1 cellular context compared by ENCODE assay signal in the genomic region with DNA sequence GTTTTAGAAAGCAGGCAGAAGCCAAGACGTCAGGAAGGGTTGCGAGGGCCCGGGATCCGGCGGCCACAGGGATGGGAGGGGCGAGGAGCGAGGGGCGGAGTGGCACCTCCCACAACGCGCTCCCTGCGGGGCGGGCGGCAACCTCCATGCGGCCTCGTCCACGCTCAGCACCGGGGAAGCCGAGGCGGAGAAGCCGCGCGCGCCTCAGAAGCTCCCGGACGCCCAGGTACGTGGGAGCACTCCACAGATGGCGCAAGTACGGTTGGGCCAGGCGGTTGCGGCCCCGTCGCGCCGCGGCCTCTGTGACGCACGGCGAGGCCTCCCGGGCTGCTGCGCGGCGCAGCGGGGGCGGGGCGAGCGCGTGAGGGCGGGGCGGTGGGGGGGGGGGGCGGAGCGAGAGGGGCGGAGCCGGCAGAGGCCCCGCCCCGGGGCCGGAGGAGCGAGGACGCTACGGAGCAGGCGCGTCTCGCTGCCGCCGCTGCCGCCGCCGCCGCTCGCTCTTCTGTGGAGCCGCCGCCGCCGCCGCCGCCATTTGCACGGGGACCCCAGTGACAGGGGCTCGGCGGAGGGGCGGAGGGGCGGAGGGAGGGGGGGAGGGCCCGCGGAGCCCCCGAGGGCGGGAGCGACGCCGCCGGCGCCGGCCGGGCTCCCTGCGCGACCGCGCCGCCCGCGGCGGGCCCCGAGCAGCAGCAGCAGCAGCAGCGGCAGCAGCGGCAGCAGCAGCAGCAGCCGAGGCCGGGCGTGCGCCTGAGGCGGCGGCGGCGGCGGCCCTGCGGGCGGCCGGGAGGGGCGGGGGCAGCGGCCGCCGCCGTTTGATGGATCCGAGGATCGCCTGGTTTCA.
A peak's percentile ranks its signal among the peaks of the same experiment; 100 is the strongest.
TF ChIP-seq lines count a peak whose summit lies in the region.

TENT4B (plus strand) TSS at position 500 of the 841 bp plus-strand sequence; CDS start at position 816, 316 bp downstream.

TF ChIP-seq in HEK293, 187 proteins besides CTCF, POLR2A, EP300 and RAD21 (continued from another document and continues in another):
- TF ChIP-seq ZNF140 (tag by site-specific recombination; IDR thresholded peaks at IDR 0.05) (no peak), ZIC2 (tag by site-specific recombination; IDR thresholded peaks at IDR 0.05) (peak; percentile 59), KLF8 (tag by site-specific recombination; IDR thresholded peaks at IDR 0.05) (peak; percentile 86), YY1 (tag by site-specific recombination; IDR thresholded peaks at IDR 0.05) (peak; percentile 67), ZNF621 (tag by site-specific recombination; IDR thresholded peaks at IDR 0.05) (no peak), SP7 (tag by site-specific recombination; IDR thresholded peaks at IDR 0.05) (peak; percentile 78), ZNF792 (tag by site-specific recombination; IDR thresholded peaks at IDR 0.05) (no peak), ZNF239 (tag by site-specific recombination; IDR thresholded peaks at IDR 0.05) (0 out of 2 replicates have a peak, but pooled peaks have one; percentile 61), ZNF121 (tag by site-specific recombination; IDR thresholded peaks at IDR 0.05) (no peak), ZNF146 (tag by site-specific recombination; IDR thresholded peaks at IDR 0.05) (no peak), ZSCAN5A (tag by site-specific recombination; IDR thresholded peaks at IDR 0.05) (peak; percentile 70; the same call in 1 of the 2 replicates), ZNF174 (tag by site-specific recombination; IDR thresholded peaks at IDR 0.05) (no peak), ZXDB (tag by site-specific recombination; IDR thresholded peaks at IDR 0.05) (peak; percentile 90), KLF7 (tag by site-specific recombination; IDR thresholded peaks at IDR 0.05; ENCODE audit: borderline replicate concordance) (peak; percentile 83; the same call in 1 of the 2 replicates), ZBTB11 (tag by site-specific recombination; conservative IDR thresholded peaks at IDR 0.05; ENCODE audit: low read depth) (0 out of 2 replicates have a peak, but pooled peaks have one; percentile 11), KLF16 (tag by site-specific recombination; IDR thresholded peaks at IDR 0.05) (peak; percentile 91), ZNF785 (tag by site-specific recombination; IDR thresholded peaks at IDR 0.05) (peak; percentile 55; the same call in 1 of the 2 replicates), ZNF629 (tag by site-specific recombination; IDR thresholded peaks at IDR 0.05) (peak; percentile 53), ZNF692 (tag by site-specific recombination; IDR thresholded peaks at IDR 0.05) (peak; percentile 72; the same call in 1 of the 2 replicates), ZEB2 (tag by site-specific recombination; IDR thresholded peaks at IDR 0.05) (peak; percentile 57; the same call in 1 of the 2 replicates), ZNF585B (tag by site-specific recombination; IDR thresholded peaks at IDR 0.05) (0 out of 2 replicates have a peak, but pooled peaks have one; percentile 16), ZNF626 (tag by site-specific recombination; IDR thresholded peaks at IDR 0.05) (0 out of 2 replicates have a peak, but pooled peaks have one; percentile 20), ZNF335 (tag by site-specific recombination; conservative IDR thresholded peaks at IDR 0.05) (no peak; the same call in 1 of the 2 replicates), ZNF571 (tag by site-specific recombination; IDR thresholded peaks at IDR 0.05) (no peak), GLIS1 (tag by site-specific recombination; IDR thresholded peaks at IDR 0.05) (peak; percentile 82), ZNF610 (tag by site-specific recombination; IDR thresholded peaks at IDR 0.05; ENCODE audit: borderline replicate concordance) (peak; percentile 45; the same call in 1 of the 2 replicates), ZNF558 (tag by site-specific recombination; IDR thresholded peaks at IDR 0.05) (no peak), ZNF76 (tag by site-specific recombination; IDR thresholded peaks at IDR 0.05; ENCODE audit: borderline replicate concordance, low read depth) (peak; percentile 71; the same call in 1 of the 2 replicates), KLF10 (tag by site-specific recombination; IDR thresholded peaks at IDR 0.05) (peak; percentile 46; the same call in 1 of the 2 replicates), KLF9 (tag by site-specific recombination; IDR thresholded peaks at IDR 0.05; ENCODE audit: low read depth) (peak; percentile 95), ZNF561 (tag by site-specific recombination; IDR thresholded peaks at IDR 0.05; ENCODE audit: borderline replicate concordance) (peak; percentile 91; the same call in 1 of the 2 replicates), ZNF514 (tag by site-specific recombination; IDR thresholded peaks at IDR 0.05) (no peak), ZNF391 (tag by site-specific recombination; IDR thresholded peaks at IDR 0.05; ENCODE audit: borderline replicate concordance, low read depth) (0 out of 2 replicates have a peak, but pooled peaks have one; percentile 58), ZNF830 (tag by site-specific recombination; IDR thresholded peaks at IDR 0.05; ENCODE audit: low read depth) (no peak)
- TF ChIP-seq, protein P1, sequence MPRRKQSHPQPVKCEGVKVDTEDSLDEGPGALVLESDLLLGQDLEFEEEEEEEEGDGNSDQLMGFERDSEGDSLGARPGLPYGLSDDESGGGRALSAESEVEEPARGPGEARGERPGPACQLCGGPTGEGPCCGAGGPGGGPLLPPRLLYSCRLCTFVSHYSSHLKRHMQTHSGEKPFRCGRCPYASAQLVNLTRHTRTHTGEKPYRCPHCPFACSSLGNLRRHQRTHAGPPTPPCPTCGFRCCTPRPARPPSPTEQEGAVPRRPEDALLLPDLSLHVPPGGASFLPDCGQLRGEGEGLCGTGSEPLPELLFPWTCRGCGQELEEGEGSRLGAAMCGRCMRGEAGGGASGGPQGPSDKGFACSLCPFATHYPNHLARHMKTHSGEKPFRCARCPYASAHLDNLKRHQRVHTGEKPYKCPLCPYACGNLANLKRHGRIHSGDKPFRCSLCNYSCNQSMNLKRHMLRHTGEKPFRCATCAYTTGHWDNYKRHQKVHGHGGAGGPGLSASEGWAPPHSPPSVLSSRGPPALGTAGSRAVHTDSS (tag by site-specific recombination; IDR thresholded peaks at IDR 0.05) = no peak
- TF ChIP-seq, protein P2, sequence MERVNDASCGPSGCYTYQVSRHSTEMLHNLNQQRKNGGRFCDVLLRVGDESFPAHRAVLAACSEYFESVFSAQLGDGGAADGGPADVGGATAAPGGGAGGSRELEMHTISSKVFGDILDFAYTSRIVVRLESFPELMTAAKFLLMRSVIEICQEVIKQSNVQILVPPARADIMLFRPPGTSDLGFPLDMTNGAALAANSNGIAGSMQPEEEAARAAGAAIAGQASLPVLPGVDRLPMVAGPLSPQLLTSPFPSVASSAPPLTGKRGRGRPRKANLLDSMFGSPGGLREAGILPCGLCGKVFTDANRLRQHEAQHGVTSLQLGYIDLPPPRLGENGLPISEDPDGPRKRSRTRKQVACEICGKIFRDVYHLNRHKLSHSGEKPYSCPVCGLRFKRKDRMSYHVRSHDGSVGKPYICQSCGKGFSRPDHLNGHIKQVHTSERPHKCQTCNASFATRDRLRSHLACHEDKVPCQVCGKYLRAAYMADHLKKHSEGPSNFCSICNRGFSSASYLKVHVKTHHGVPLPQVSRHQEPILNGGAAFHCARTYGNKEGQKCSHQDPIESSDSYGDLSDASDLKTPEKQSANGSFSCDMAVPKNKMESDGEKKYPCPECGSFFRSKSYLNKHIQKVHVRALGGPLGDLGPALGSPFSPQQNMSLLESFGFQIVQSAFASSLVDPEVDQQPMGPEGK (tag by site-specific recombination; IDR thresholded peaks at IDR 0.05) = peak; percentile 79
- TF ChIP-seq, protein P3, sequence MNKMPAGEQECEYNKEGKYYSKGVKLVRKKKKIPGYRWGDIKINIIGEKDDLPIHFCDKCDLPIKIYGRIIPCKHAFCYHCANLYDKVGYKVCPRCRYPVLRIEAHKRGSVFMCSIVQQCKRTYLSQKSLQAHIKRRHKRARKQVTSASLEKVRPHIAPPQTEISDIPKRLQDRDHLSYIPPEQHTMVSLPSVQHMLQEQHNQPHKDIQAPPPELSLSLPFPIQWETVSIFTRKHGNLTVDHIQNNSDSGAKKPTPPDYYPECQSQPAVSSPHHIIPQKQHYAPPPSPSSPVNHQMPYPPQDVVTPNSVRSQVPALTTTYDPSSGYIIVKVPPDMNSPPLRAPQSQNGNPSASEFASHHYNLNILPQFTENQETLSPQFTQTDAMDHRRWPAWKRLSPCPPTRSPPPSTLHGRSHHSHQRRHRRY (tag by site-specific recombination; IDR thresholded peaks at IDR 0.05) = no peak
- TF ChIP-seq, protein P4, sequence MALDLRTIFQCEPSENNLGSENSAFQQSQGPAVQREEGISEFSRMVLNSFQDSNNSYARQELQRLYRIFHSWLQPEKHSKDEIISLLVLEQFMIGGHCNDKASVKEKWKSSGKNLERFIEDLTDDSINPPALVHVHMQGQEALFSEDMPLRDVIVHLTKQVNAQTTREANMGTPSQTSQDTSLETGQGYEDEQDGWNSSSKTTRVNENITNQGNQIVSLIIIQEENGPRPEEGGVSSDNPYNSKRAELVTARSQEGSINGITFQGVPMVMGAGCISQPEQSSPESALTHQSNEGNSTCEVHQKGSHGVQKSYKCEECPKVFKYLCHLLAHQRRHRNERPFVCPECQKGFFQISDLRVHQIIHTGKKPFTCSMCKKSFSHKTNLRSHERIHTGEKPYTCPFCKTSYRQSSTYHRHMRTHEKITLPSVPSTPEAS (tag by site-specific recombination; IDR thresholded peaks at IDR 0.05) = no peak
